In the genomic region with DNA sequence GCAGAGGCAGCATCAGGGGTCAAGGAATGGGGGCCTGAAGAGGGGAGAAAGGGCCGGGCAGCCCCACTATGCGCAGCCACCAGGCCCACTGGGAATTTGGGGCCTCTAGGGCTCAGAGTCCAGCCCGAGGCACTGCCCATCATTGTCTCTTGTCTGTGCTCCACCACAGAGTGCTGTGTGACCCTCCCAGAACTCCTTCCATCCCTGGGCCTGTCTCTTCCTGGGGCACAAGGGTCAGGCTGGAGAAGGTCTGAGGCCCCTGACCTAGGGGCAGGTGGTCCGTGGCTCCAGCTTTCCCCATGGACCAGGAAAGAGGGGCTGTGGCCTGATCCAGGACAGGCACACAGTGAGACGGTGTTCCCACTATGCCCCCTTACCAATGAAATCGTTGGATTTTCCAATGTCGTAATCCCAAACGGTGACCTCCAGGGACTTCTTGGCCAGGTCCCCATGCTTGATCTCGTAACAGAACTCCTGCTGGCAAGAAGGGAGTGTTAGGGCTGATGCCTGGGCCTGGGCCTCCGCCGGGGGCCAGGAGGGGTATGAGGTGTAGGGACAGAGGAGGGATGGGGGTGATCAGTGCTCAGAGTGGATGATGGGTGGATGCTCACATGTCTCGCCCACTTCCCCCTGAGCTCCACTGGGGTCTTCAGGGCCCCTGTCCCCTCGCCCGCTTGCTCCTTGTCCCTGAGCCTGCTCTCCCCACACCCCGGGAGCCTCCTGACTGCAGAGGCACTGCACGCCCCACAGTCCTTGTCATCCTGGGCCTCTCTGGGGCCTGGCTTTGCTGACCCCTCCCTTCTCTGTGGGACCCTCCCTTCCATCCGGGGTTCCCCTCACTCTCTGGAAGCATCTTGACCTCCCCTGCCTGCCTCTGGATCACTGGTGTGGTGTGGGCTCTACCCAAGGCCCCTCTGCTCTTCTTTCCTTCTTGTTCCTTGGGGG, we compare ENCODE assay signal across 1 cellular context.
TF ChIP-seq lines count a peak whose summit lies in the region.

No MANE protein-coding gene starts in this region.

TF ChIP-seq in HEK293T, 16 proteins besides CTCF, POLR2A, EP300 and RAD21:
- TF ChIP-seq TARDBP (IDR thresholded peaks at IDR 0.05) (no peak), LEF1 (IDR thresholded peaks at IDR 0.05; ENCODE audit: borderline replicate concordance) (no peak), FOXA1 (IDR thresholded peaks at IDR 0.05) (no peak), HDGF (IDR thresholded peaks at IDR 0.05; ENCODE audit: borderline replicate concordance) (no peak), FOXM1 (IDR thresholded peaks at IDR 0.05; ENCODE audit: borderline replicate concordance) (no peak), L3MBTL2 (conservative IDR thresholded peaks at IDR 0.05) (no peak), NFRKB (IDR thresholded peaks at IDR 0.05) (no peak), BHLHE40 (IDR thresholded peaks at IDR 0.05; ENCODE audit: borderline replicate concordance) (no peak), CTBP1 (IDR thresholded peaks at IDR 0.05; ENCODE audit: borderline replicate concordance) (no peak), SUZ12 (IDR thresholded peaks at IDR 0.05) (no peak), FOXK2 (IDR thresholded peaks at IDR 0.05) (no peak), ELF4 (IDR thresholded peaks at IDR 0.05) (no peak), ARNT (IDR thresholded peaks at IDR 0.05) (no peak), SP1 (IDR thresholded peaks at IDR 0.05) (no peak), ZNF384 (IDR thresholded peaks at IDR 0.05) (no peak)
- TF ChIP-seq, protein P1, sequence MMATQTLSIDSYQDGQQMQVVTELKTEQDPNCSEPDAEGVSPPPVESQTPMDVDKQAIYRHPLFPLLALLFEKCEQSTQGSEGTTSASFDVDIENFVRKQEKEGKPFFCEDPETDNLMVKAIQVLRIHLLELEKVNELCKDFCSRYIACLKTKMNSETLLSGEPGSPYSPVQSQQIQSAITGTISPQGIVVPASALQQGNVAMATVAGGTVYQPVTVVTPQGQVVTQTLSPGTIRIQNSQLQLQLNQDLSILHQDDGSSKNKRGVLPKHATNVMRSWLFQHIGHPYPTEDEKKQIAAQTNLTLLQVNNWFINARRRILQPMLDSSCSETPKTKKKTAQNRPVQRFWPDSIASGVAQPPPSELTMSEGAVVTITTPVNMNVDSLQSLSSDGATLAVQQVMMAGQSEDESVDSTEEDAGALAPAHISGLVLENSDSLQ (IDR thresholded peaks at IDR 0.05) = no peak
